ENCODE assay signal across 9 cellular contexts in the genomic region with DNA sequence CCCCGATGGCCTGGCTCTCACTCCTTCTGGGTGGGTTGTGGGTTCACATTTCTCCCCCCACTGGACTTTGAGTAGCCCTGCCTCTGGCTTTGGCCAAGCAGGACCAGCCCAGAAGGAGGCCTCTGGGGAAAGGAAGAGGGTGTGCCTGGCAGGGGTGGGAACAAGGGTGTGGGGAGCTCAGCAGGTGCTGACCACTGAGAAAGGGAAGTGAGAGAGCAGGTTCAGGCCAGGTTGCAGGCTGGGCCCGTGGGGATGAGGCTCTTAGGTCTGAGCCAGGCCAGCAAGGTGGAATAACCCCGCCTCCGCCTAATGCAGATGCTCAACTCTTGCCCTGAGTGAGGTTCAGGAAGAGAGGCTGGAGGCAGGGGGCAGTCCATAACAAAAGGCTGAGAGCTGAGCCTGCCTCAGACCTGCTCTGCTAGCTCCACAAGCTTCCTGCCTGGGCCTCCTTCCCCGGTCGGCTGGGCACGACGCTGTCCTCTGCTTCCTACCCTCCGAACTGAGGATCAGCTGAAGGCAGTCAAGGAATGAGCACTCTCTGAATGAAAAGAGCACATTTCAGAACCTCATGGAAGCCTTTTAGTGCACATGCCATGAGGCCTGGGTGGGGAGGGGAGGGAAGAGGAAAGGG.
A peak's percentile ranks its signal among the peaks of the same experiment; 100 is the strongest.
DNase-seq lines count a peak whose midpoint lies in the region; ATAC-seq and TF ChIP-seq lines count a peak whose summit lies in the region.
"Had no signal": no experiment of that assay in that cellular context is flagged by ENCODE, and none has a peak within 500 bp of the region (broad histone marks: within the 10 kb centered on the region; RNA-seq: fewer than 3 reads in every experiment).

No MANE protein-coding gene starts in this region.

- peak overlapping the region; percentile 15 to 77 (median 60); a peak in 21 of 22 replicates for H3K4me2 ChIP-seq in BLaER1 treated with 17β-estradiol and CSF1 and Interleukin-3, amounts not matched to agents 10 nM and 100 nM

- H3K9ac ChIP-seq in BLaER1 treated with 17β-estradiol and CSF1 and Interleukin-3, amounts not matched to agents 10 nM and 100 nM: no peak overlapping the region

- no peak for TF ChIP-seq EP300 in suprapubic skin (IDR thresholded peaks at IDR 0.05)

- H3K27ac ChIP-seq in BLaER1 treated with 17β-estradiol and CSF1 and Interleukin-3, amounts not matched to agents 10 nM and 100 nM: no peak overlapping the region
- H3K27ac ChIP-seq in RWPE2 (ENCODE audit: poor library complexity, severe bottlenecking) (no peak overlapping the region), suprapubic skin (no peak overlapping the region)

- no peak for TF ChIP-seq POLR2A in suprapubic skin (IDR thresholded peaks at IDR 0.05)

- H4K20me1 ChIP-seq in BLaER1 treated with 17β-estradiol and CSF1 and Interleukin-3, amounts not matched to agents 10 nM and 100 nM: peaks cover 0 to 15% (median 0%) of the 10 kb centered on the region in 11 experiments; a peak in 2 of 22 replicates

- H3K4me1 ChIP-seq in BLaER1 treated with 17β-estradiol and CSF1 and Interleukin-3, amounts not matched to agents 10 nM and 100 nM: peaks cover 11 to 45% (median 28%) of the 10 kb centered on the region in 10 experiments; a peak in 18 of 20 replicates
- H3K4me1 ChIP-seq in RWPE2 (ENCODE audit: insufficient read depth, poor library complexity, severe bottlenecking) (no peaks in the 10 kb centered on the region), suprapubic skin (no peaks in the 10 kb centered on the region)

- H3K9me3 ChIP-seq in BLaER1 treated with 17β-estradiol and CSF1 and Interleukin-3, amounts not matched to agents 10 nM and 100 nM (replicated peaks in 1 of 11): peaks cover 5 to 9% (median 8%) of the 10 kb centered on the region in 11 experiments; a peak in 12 of 22 replicates
- H3K9me3 ChIP-seq in RWPE2 (ENCODE audit: severe bottlenecking): no peaks in the 10 kb centered on the region
- H3K9me3 ChIP-seq in suprapubic skin: no peaks in the 10 kb centered on the region

- H3K36me3 ChIP-seq in BLaER1 treated with 17β-estradiol and CSF1 and Interleukin-3, amounts not matched to agents 10 nM and 100 nM: no peaks in the 10 kb centered on the region
- H3K36me3 ChIP-seq in RWPE2 (ENCODE audit: low read depth) (no peaks in the 10 kb centered on the region), suprapubic skin (no peaks in the 10 kb centered on the region)

- peaks cover 0 to 12% (median 0%) of the 10 kb centered on the region in 11 experiments; a peak in 2 of 22 replicates for H3K27me3 ChIP-seq in BLaER1 treated with 17β-estradiol and CSF1 and Interleukin-3, amounts not matched to agents 10 nM and 100 nM
- H3K27me3 ChIP-seq in RWPE2 (ENCODE audit: insufficient read depth, poor library complexity, severe bottlenecking) (no peaks in the 10 kb centered on the region), suprapubic skin (peaks cover 13% of the 10 kb centered on the region)

- DNase-seq in RWPE2 (ENCODE audit: low spot score): no peak
- no peak for DNase-seq in suprapubic skin (ENCODE audit: low spot score in 2 of 2)
- DNase-seq in 8988T: no peak
- DNase-seq in activated naive CD4-positive, alpha-beta T cell treated with Interleukin-2 at 50 U/mL for 16 hours: no peak
- DNase-seq in NCI-H187 (lab: John Stamatoyannopoulos, UW): no peak
- DNase-seq: NCI-H2171 had no signal

- WGBS in suprapubic skin: 54% methylated on average over 6 of the region's 9 CpGs

- ATAC-seq in GM19043 (IDR thresholded peaks at IDR 0.05; ENCODE audit: low read depth, unreplicated experiment): peak; percentile 75
- ATAC-seq in HG02938 (IDR thresholded peaks at IDR 0.05; ENCODE audit: unreplicated experiment): peak; percentile 89
- ATAC-seq in RWPE2 (ENCODE audit: low read depth): peak; percentile 9; the same call in 1 of the 3 replicates

- H3K4me3 ChIP-seq in BLaER1 treated with 17β-estradiol and CSF1 and Interleukin-3, amounts not matched to agents 10 nM and 100 nM: no peak overlapping the region
- H3K4me3 ChIP-seq in RWPE2 (ENCODE audit: severe bottlenecking): no peak overlapping the region
- no peak overlapping the region for H3K4me3 ChIP-seq in suprapubic skin

- TF ChIP-seq CTCF in RWPE2 (IDR thresholded peaks at IDR 0.05; ENCODE audit: poor library complexity, severe bottlenecking): no peak
- TF ChIP-seq CTCF in suprapubic skin (IDR thresholded peaks at IDR 0.05): no peak

Comparison
In these comparisons a context has a peak if more than half of its experiments do, and no peak if none do; other contexts are left out.
1. ATAC-seq: peak in every context shown above with its lines; median percentile 89 in HG02938; 75 in GM19043; 9 in RWPE2.